In the genomic region with DNA sequence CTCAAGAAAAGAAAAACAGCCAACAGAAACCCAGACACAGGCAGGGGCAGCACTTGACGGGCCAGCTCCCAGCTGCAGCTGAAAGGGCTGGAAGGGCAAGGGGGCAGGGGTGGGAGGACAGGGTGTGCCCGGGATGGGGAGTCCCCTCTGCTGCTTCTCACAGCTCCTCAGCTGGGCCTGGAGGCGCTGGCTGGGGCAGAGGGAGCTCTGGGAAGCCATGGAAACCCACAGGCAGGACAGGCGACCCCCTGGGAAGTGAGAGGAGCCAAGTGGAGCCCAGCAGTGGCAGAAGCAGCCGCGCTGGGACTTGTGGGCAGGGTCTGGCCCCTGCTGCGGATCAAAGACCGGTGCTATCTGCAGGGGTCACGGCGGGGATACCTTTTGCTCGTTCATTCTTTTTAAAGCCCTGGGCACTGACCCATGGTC, we compare ENCODE assay signal across 23 cellular contexts. TPM values are rescaled to one million over a fixed set of nuclear protein-coding genes. Genes with fewer than 3 reads are reported as not detected.
DNase-seq lines count a peak whose midpoint lies in the region; ATAC-seq, FAIRE-seq and TF ChIP-seq lines count a peak whose summit lies in the region.
"Had no signal": no experiment of that assay in that cellular context is flagged by ENCODE, and none has a peak within 500 bp of the region (broad histone marks: within the 10 kb centered on the region; RNA-seq: fewer than 3 reads in every experiment).

No MANE protein-coding gene starts in this region.

- peak; percentile 36 to 51 for DNase-seq in Caco-2
- DNase-seq in hepatocyte (ENCODE audit: low spot score) = no peak
- peak; percentile 59 for DNase-seq in sigmoid colon
- DNase-seq in naive thymus-derived CD4-positive, alpha-beta T cell = no peak
- DNase-seq in WERI-Rb-1 = no peak
- no peak for DNase-seq in D721Med (ENCODE audit: insufficient read length, low spot score)
- DNase-seq: activated CD8-positive, alpha-beta T cell treated with anti-CD3 and anti-CD28 coated beads, Interleukin-2, amount 10 ng/mL, durations not matched to agents 7 days and 5 days; CD4-positive, CD25-positive, alpha-beta regulatory T cell; NCI-H1930; stimulated activated CD4-positive, alpha-beta T cell treated with anti-CD3 and anti-CD28 coated beads, Interleukin-12 subunit alpha, Interleukin-12 subunit beta, amount 100 ng/mL, for 4 hours; stimulated activated CD4-positive, alpha-beta T cell treated with anti-CD3 and anti-CD28 coated beads, Interleukin-4, amount 100 ng/mL, for 4 hours; transverse colon had no signal

- no peak overlapping the region for H3K4me2 ChIP-seq in hepatocyte
- H3K4me2 ChIP-seq: KMS-11 had no signal

- H4K20me1 ChIP-seq in hepatocyte (ENCODE audit: insufficient read depth, poor library complexity, severe bottlenecking) = no peaks in the 10 kb centered on the region

- TF ChIP-seq POLR2A in sigmoid colon (IDR thresholded peaks at IDR 0.05) = no peak

- H3K27ac Mint-ChIP-seq in Caco-2 (ENCODE audit: unreplicated experiment) = peak overlapping the region; percentile 83
- no peak overlapping the region for H3K27ac Mint-ChIP-seq in naive thymus-derived CD4-positive, alpha-beta T cell
- H3K27ac Mint-ChIP-seq: activated CD8-positive, alpha-beta T cell treated with anti-CD3 and anti-CD28 coated beads, Interleukin-2, amount 10 ng/mL, durations not matched to agents 7 days and 5 days; CD4-positive, CD25-positive, alpha-beta regulatory T cell; stimulated activated naive CD8-positive, alpha-beta T cell treated with anti-CD3 and anti-CD28 coated beads, Interleukin-15, Interleukin-2, amounts not matched to agents 100 ng/mL and 50 ng/mL, for 24 hours had no signal

- FAIRE-seq in D721Med (lab: Jason Lieb, UNC) = no peak
- FAIRE-seq: colon had no signal

- CTCF ChIA-PET in Caco-2 (lab: Charles Lee) = interaction anchor here (0.7 to 1.3 kb wide), 3 partner anchors 10 to 435 kb away, joined by 3 to 6 read pairs (median 4); no protein-coding TSS in a partner anchor
- CTCF ChIA-PET in naive thymus-derived CD4-positive, alpha-beta T cell (lab: Charles Lee) = no interaction called here

- H3K4me1 ChIP-seq in Caco-2 (peaks cover 53% of the 10 kb centered on the region), HUES48 (ENCODE audit: control insufficient read depth, insufficient read depth, low read length) (peaks cover 4% of the 10 kb centered on the region; the same call in 1 of the 2 replicates), hepatocyte (ENCODE audit: insufficient read depth) (peaks cover 29% of the 10 kb centered on the region), sigmoid colon (no peaks in the 10 kb centered on the region)
- H3K4me1 ChIP-seq in naive thymus-derived CD4-positive, alpha-beta T cell (ENCODE audit: control insufficient read depth in 2 of 2, insufficient read depth in 2 of 2, low read length in 2 of 2) = no peaks in the 10 kb centered on the region
- H3K4me1 ChIP-seq: transverse colon had no signal

- TF ChIP-seq EP300 in sigmoid colon (IDR thresholded peaks at IDR 0.05) = no peak

- H3K36me3 ChIP-seq in Caco-2 (ENCODE audit: control insufficient read depth, insufficient read depth, low read length) (no peaks in the 10 kb centered on the region), HUES48 (ENCODE audit: control insufficient read depth, insufficient read depth, low read length) (no peaks in the 10 kb centered on the region), hepatocyte (replicated peaks; ENCODE audit: insufficient read depth, low read depth) (no peaks in the 10 kb centered on the region), sigmoid colon (no peaks in the 10 kb centered on the region), WERI-Rb-1 (no peaks in the 10 kb centered on the region)
- no peaks in the 10 kb centered on the region for H3K36me3 ChIP-seq in naive thymus-derived CD4-positive, alpha-beta T cell (ENCODE audit: control insufficient read depth in 2 of 3, insufficient read depth in 3 of 3, low read length in 3 of 3)
- H3K36me3 ChIP-seq: transverse colon had no signal

- 55% methylated on average over 11 of the region's 11 CpGs for WGBS in hepatocyte (ENCODE audit: low lambda C conversion rate, missing lambda C conversion rate)
- WGBS in sigmoid colon, 2 donors = 82 to 84% methylated on average over 11 of the region's 11 CpGs

- peak overlapping the region; percentile 34 for H3K27ac ChIP-seq in HUES48 (ENCODE audit: low read depth, low read length)
- H3K27ac ChIP-seq in hepatocyte = peak overlapping the region; percentile 98
- no peak overlapping the region for H3K27ac ChIP-seq in sigmoid colon
- H3K27ac ChIP-seq in naive thymus-derived CD4-positive, alpha-beta T cell (ENCODE audit: low read depth, low read length) = no peak overlapping the region
- no peak overlapping the region for H3K27ac ChIP-seq in WERI-Rb-1
- H3K27ac ChIP-seq: KMS-11, transverse colon had no signal

- no peaks in the 10 kb centered on the region for H3K27me3 ChIP-seq in Caco-2 (replicated peaks; ENCODE audit: control insufficient read depth, insufficient read depth, low read length)
- H3K27me3 ChIP-seq in HUES48 (ENCODE audit: control insufficient read depth, insufficient read depth, low read length) = no peaks in the 10 kb centered on the region
- H3K27me3 ChIP-seq in hepatocyte = no peaks in the 10 kb centered on the region
- H3K27me3 ChIP-seq in sigmoid colon = no peaks in the 10 kb centered on the region
- no peaks in the 10 kb centered on the region for H3K27me3 ChIP-seq in naive thymus-derived CD4-positive, alpha-beta T cell (ENCODE audit: control insufficient read depth in 2 of 2, insufficient read depth in 2 of 2, low read length in 2 of 2)
- H3K27me3 ChIP-seq in WERI-Rb-1 (ENCODE audit: insufficient read depth, low read depth, severe bottlenecking) = no peaks in the 10 kb centered on the region
- H3K27me3 ChIP-seq: transverse colon had no signal

- TF ChIP-seq CTCF in Caco-2 (IDR thresholded peaks at IDR 0.05; ENCODE audit: insufficient read depth in 1 of 2, low read depth in 1 of 2, low read length in 1 of 2, severe bottlenecking in 1 of 2, unreplicated experiment in 1 of 2) (no peak), hepatocyte (IDR thresholded peaks at IDR 0.05; ENCODE audit: poor library complexity) (no peak), sigmoid colon (IDR thresholded peaks at IDR 0.05) (no peak), WERI-Rb-1 (IDR thresholded peaks at IDR 0.05; ENCODE audit: low read depth, low read length) (no peak), D721Med (IDR thresholded peaks at IDR 0.05; ENCODE audit: insufficient read depth, missing control alignments) (no peak)

- POLR2A ChIA-PET in Caco-2 (lab: Charles Lee) = interaction anchor here (0.5 to 1.8 kb wide), 2 partner anchors 38 to 112 kb away, joined by 3 to 6 read pairs; partner anchors contain the start of gene SELENOI
- POLR2A ChIA-PET in naive thymus-derived CD4-positive, alpha-beta T cell (lab: Charles Lee) = no interaction called here

- no peaks in the 10 kb centered on the region for H3K27me3 Mint-ChIP-seq in Caco-2 (ENCODE audit: insufficient read depth, unreplicated experiment)
- H3K27me3 Mint-ChIP-seq in naive thymus-derived CD4-positive, alpha-beta T cell = peaks cover 0 to 4% (median 0%) of the 10 kb centered on the region in 5 donors
- H3K27me3 Mint-ChIP-seq: stimulated activated naive CD8-positive, alpha-beta T cell treated with anti-CD3 and anti-CD28 coated beads, Interleukin-15, Interleukin-2, amounts not matched to agents 100 ng/mL and 50 ng/mL, for 24 hours had no signal

- H3K4me1 Mint-ChIP-seq in Caco-2 (ENCODE audit: low read depth, unreplicated experiment) = peaks cover 40% of the 10 kb centered on the region
- H3K4me1 Mint-ChIP-seq in naive thymus-derived CD4-positive, alpha-beta T cell = peaks cover 0 to 2% (median 0%) of the 10 kb centered on the region in 7 donors

- no peak overlapping the region for H3K4me3 ChIP-seq in Caco-2 (ENCODE audit: low read depth, low read length)
- no peak overlapping the region for H3K4me3 ChIP-seq in HUES48 (ENCODE audit: low read depth, low read length)
- no peak overlapping the region for H3K4me3 ChIP-seq in hepatocyte
- H3K4me3 ChIP-seq in sigmoid colon = no peak overlapping the region
- H3K4me3 ChIP-seq in naive thymus-derived CD4-positive, alpha-beta T cell (ENCODE audit: low read length) = no peak overlapping the region
- H3K4me3 ChIP-seq in WERI-Rb-1 (ENCODE audit: low read depth, low read length) = no peak overlapping the region
- H3K4me3 ChIP-seq: lung, transverse colon had no signal

- ATAC-seq in naive thymus-derived CD4-positive, alpha-beta T cell = no peak
- no peak for ATAC-seq in esophagus mucosa
- ATAC-seq: activated CD4-positive, CD25-positive, alpha-beta regulatory T cell treated with anti-CD3 and anti-CD28 coated beads, Interleukin-2, amount 50 U/mL, for 24 hours; activated CD8-positive, alpha-beta T cell treated with anti-CD3 and anti-CD28 coated beads, Interleukin-2, amount 10 ng/mL, durations not matched to agents 7 days and 5 days had no signal

- intact Hi-C loops in Caco-2 (cut with micrococcal nuclease; ENCODE audit: unreplicated experiment) (loop anchor here (2.0 kb wide), 1 partner anchor 112 kb away; no protein-coding TSS in a partner anchor), sigmoid colon (cut with DNase I) (no loop called here)
- intact Hi-C loops in naive thymus-derived CD4-positive, alpha-beta T cell (cut with micrococcal nuclease) = no loop called here

- H3K79me2 ChIP-seq in hepatocyte = no peaks in the 10 kb centered on the region

- no peaks in the 10 kb centered on the region for H3K9me2 ChIP-seq in hepatocyte (replicated peaks; ENCODE audit: insufficient read depth)

- H3K9me3 Mint-ChIP-seq in Caco-2 (ENCODE audit: unreplicated experiment) = no peaks in the 10 kb centered on the region
- no peaks in the 10 kb centered on the region for H3K9me3 Mint-ChIP-seq in naive thymus-derived CD4-positive, alpha-beta T cell
- H3K9me3 Mint-ChIP-seq: stimulated activated naive CD8-positive, alpha-beta T cell treated with anti-CD3 and anti-CD28 coated beads, Interleukin-15, Interleukin-2, amounts not matched to agents 100 ng/mL and 50 ng/mL, for 24 hours had no signal

- H3K9ac ChIP-seq in HUES48 (ENCODE audit: low read depth, low read length) = no peak overlapping the region
- H3K9ac ChIP-seq: KMS-11 had no signal

- H3K9me3 ChIP-seq in Caco-2 = no peaks in the 10 kb centered on the region
- H3K9me3 ChIP-seq in HUES48 (ENCODE audit: control insufficient read depth, insufficient read depth, low read length) = no peaks in the 10 kb centered on the region
- H3K9me3 ChIP-seq in hepatocyte (ENCODE audit: low read depth) = no peaks in the 10 kb centered on the region
- no peaks in the 10 kb centered on the region for H3K9me3 ChIP-seq in sigmoid colon
- no peaks in the 10 kb centered on the region for H3K9me3 ChIP-seq in naive thymus-derived CD4-positive, alpha-beta T cell (ENCODE audit: control insufficient read depth in 2 of 3, low read length in 3 of 3)
- no peaks in the 10 kb centered on the region for H3K9me3 ChIP-seq in WERI-Rb-1 (ENCODE audit: severe bottlenecking)
- H3K9me3 ChIP-seq: transverse colon had no signal

- H3K36me3 Mint-ChIP-seq in Caco-2 (ENCODE audit: insufficient read depth, unreplicated experiment) = peaks cover 5% of the 10 kb centered on the region
- no peaks in the 10 kb centered on the region for H3K36me3 Mint-ChIP-seq in naive thymus-derived CD4-positive, alpha-beta T cell
- H3K36me3 Mint-ChIP-seq: CD4-positive, CD25-positive, alpha-beta regulatory T cell had no signal

- no TSS peak for BruUV-seq in Caco-2 (replicated peaks; lab: Mats Ljungman, UMichigan)

- no peak overlapping the region for H3K4me3 Mint-ChIP-seq in Caco-2 (ENCODE audit: unreplicated experiment)
- H3K4me3 Mint-ChIP-seq in naive thymus-derived CD4-positive, alpha-beta T cell = no peak overlapping the region
- H3K4me3 Mint-ChIP-seq: activated CD8-positive, alpha-beta T cell treated with anti-CD3 and anti-CD28 coated beads, Interleukin-2, amount 10 ng/mL, durations not matched to agents 7 days and 5 days; CD4-positive, CD25-positive, alpha-beta regulatory T cell; stimulated activated naive CD8-positive, alpha-beta T cell treated with anti-CD3 and anti-CD28 coated beads, Interleukin-15, Interleukin-2, amounts not matched to agents 100 ng/mL and 50 ng/mL, for 24 hours had no signal

- H2AFZ ChIP-seq in hepatocyte = no peak overlapping the region

RNA-seq across cellular contexts. Expression of gene OTOF, which starts 20.7 kb away (rescaled TPM):
- total RNA-seq in Caco-2 (2022) (0.09 TPM in 2 replicates), hepatocyte (0.10 TPM in 1 of 2 replicates, not detected in the other), sigmoid colon (under 1 TPM in 1 of 4 donors, not detected in 3; 0.71 TPM), esophagus mucosa (not detected)
- polyA plus RNA-seq in hepatocyte (0.33 TPM in 1 of 2 replicates, not detected in the other), sigmoid colon (under 1 TPM in 1 of 3 donors, not detected in 2; 0.32 TPM)
- total RNA-seq in naive thymus-derived CD4-positive, alpha-beta T cell = 10 to 100 TPM in 1 of 5 experiments, under 1 TPM in 3, not detected in 1; 0.16 to 14.8 (median 0.71) TPM
- under 1 TPM in 1 of 2 donors, not detected in 1; 0.22 TPM for polyA plus RNA-seq in naive thymus-derived CD4-positive, alpha-beta T cell
- total RNA-seq: HT-29, kidney epithelial cell, NCI-H460 had no signal

RNA-seq across cellular contexts. Expression of gene DRC1, which starts 55.5 kb away (rescaled TPM):
- total RNA-seq in Caco-2 (2022) (0.49 and 1.1 TPM in 2 replicates), hepatocyte (not detected in 2 replicates), sigmoid colon (under 1 TPM in 1 of 4 donors, not detected in 3; 0.54 TPM), esophagus mucosa (not detected)
- polyA plus RNA-seq in hepatocyte (0.06 TPM in 1 of 2 replicates, not detected in the other), sigmoid colon (under 1 TPM in 1 of 3 donors, not detected in 2; 0.06 TPM)
- under 1 TPM in 1 of 5 experiments, not detected in 4; 0.29 TPM for total RNA-seq in naive thymus-derived CD4-positive, alpha-beta T cell
- not detected for polyA plus RNA-seq in naive thymus-derived CD4-positive, alpha-beta T cell
- total RNA-seq: activated CD8-positive, alpha-beta T cell treated with anti-CD3 and anti-CD28 coated beads, Interleukin-2, amount 10 ng/mL, durations not matched to agents 7 days and 5 days; CD4-positive, CD25-positive, alpha-beta regulatory T cell; glomerular endothelial cell; HT-29; NCI-H460; transverse colon had no signal
- polyA plus RNA-seq: CD4-positive, CD25-positive, alpha-beta regulatory T cell had no signal

Comparison
In these comparisons a context has a peak if more than half of its experiments do, and no peak if none do; other contexts are left out.
1. DNase-seq: peak in Caco-2 (2 of 2) and sigmoid colon (single experiment); none in hepatocyte (single experiment), naive thymus-derived CD4-positive, alpha-beta T cell (0 of 9), WERI-Rb-1 (single experiment) and D721Med (single experiment).
2. H3K27ac ChIP-seq: peak in HUES48 (single experiment) and hepatocyte (single experiment); none in sigmoid colon (0 of 4), naive thymus-derived CD4-positive, alpha-beta T cell (single experiment) and WERI-Rb-1 (single experiment).